In genomic region chr20:63735859-63736718, GRCh38 we compare ENCODE assay signal across 7 cellular contexts.
DNase-seq lines count a peak whose midpoint lies in the region; ATAC-seq lines count a peak whose summit lies in the region.

Gene LIME1 (plus strand): TSS chr20:63736664. CDS start chr20:63737550, 886 bp downstream.

- peak; percentile 56 to 76 for DNase-seq in activated CD8-positive, alpha-beta memory T cell treated with anti-CD3 and anti-CD28 coated beads for 1 hour (ENCODE audit: extremely low read depth in 1 of 2, low read depth in 1 of 2)
- DNase-seq in germinal center (ENCODE audit: low spot score) (peak; percentile 83), NOMO-1 treated with dmso at 0.1 percent for 144 hours (lab: John Stamatoyannopoulos, UW; ENCODE audit: unreplicated experiment) (no peak)
- peak; percentile 56 for DNase-seq in stimulated activated CD8-positive, alpha-beta memory T cell treated with anti-CD3 and anti-CD28 coated beads, Interleukin-12 subunit alpha, Interleukin-12 subunit beta, amount 100 ng/mL, for 4 hours (ENCODE audit: low read depth)

- H3K4me1 ChIP-seq in HUES48 (ENCODE audit: control insufficient read depth, insufficient read depth, low read length), result peaks cover 8% of the 10 kb centered on the region; the same call in 1 of the 2 replicates

- peak within 1 kb of the TSS; percentile 50; the same call in 1 of the 2 replicates for H3K4me3 ChIP-seq in HUES48 (ENCODE audit: low read depth, low read length)

- no peaks in the 10 kb centered on the region for H3K9me3 ChIP-seq in HUES48 (ENCODE audit: control insufficient read depth, insufficient read depth, low read length)

- H3K27me3 ChIP-seq in HUES48 (ENCODE audit: control insufficient read depth, insufficient read depth, low read length), result no peaks in the 10 kb centered on the region

- no peak within 1 kb of the TSS for H3K9ac ChIP-seq in HUES48 (ENCODE audit: low read depth, low read length)

- no peak within 1 kb of the TSS for H3K27ac ChIP-seq in HUES48 (ENCODE audit: low read depth, low read length)

- ATAC-seq in HG03460 (IDR thresholded peaks at IDR 0.05; ENCODE audit: unreplicated experiment) (no peak), GM18873 (IDR thresholded peaks at IDR 0.05; ENCODE audit: low FRiP score, unreplicated experiment) (no peak)

- peaks cover 33% of the 10 kb centered on the region for H3K36me3 ChIP-seq in HUES48 (ENCODE audit: control insufficient read depth, insufficient read depth, low read length)
